In genomic region chr16:3023669-3024478, GRCh38 we compare ENCODE assay signal across 1 cellular context.
A peak's percentile ranks its signal among the peaks of the same experiment; 100 is the strongest.
TF ChIP-seq lines count a peak whose summit lies in the region.

Gene HCFC1R1, minus strand, starts transcription at chr16:3023942. Its CDS starts 1 bp downstream, at chr16:3023941.
Gene THOC6, plus strand, starts transcription at chr16:3024035. Its CDS starts 292 bp downstream, at chr16:3024327.

TF ChIP-seq in HepG2, 621 proteins besides CTCF, POLR2A, EP300 and RAD21 (continued from another document and continues in another):
- TF ChIP-seq ZNF276 (CRISPR knock-in tag; IDR thresholded peaks at IDR 0.05; ENCODE audit: low read depth) (no peak; the same call in 1 of the 2 replicates), IKZF5 (CRISPR knock-in tag; IDR thresholded peaks at IDR 0.05) (peak; percentile 77; the same call in 1 of the 2 replicates), ZXDC (CRISPR knock-in tag; IDR thresholded peaks at IDR 0.05) (no peak), ZGPAT (CRISPR knock-in tag; IDR thresholded peaks at IDR 0.05) (peak; percentile 94), ZNF609 (CRISPR knock-in tag; IDR thresholded peaks at IDR 0.05; ENCODE audit: borderline replicate concordance) (peak; percentile 38; the same call in 1 of the 2 replicates), ZNF326 (CRISPR knock-in tag; IDR thresholded peaks at IDR 0.05; ENCODE audit: borderline replicate concordance) (peak; percentile 83; the same call in 1 of the 2 replicates), SRSF9 (IDR thresholded peaks at IDR 0.05; ENCODE audit: borderline replicate concordance, insufficient read depth, low read depth, low read length, poor library complexity, severe bottlenecking) (no peak), PREB (CRISPR knock-in tag; IDR thresholded peaks at IDR 0.05) (no peak), ZNF670 (CRISPR knock-in tag; IDR thresholded peaks at IDR 0.05; ENCODE audit: borderline replicate concordance) (0 out of 2 replicates have a peak, but pooled peaks have one; percentile 55), JUN (CRISPR knock-in tag; IDR thresholded peaks at IDR 0.05) (0 out of 2 replicates have a peak, but pooled peaks have one; percentile 45), NFRKB (IDR thresholded peaks at IDR 0.05) (no peak), DNMT1 (CRISPR knock-in tag; IDR thresholded peaks at IDR 0.05) (no peak), MAFK (conservative IDR thresholded peaks at IDR 0.05 in 1 of 2, IDR thresholded peaks at IDR 0.05 in 1 of 2; ENCODE audit: low read length in 2 of 2) (no peak), PAF1 (CRISPR knock-in tag; IDR thresholded peaks at IDR 0.05) (0 out of 2 replicates have a peak, but pooled peaks have one; percentile 79), TBX2 (CRISPR knock-in tag; IDR thresholded peaks at IDR 0.05; ENCODE audit: borderline replicate concordance) (peak; percentile 68; the same call in 1 of the 2 replicates), REPIN1 (CRISPR knock-in tag; IDR thresholded peaks at IDR 0.05; ENCODE audit: borderline replicate concordance, low read depth) (peak; percentile 85; the same call in 1 of the 2 replicates), MBD4 (IDR thresholded peaks at IDR 0.05; ENCODE audit: borderline replicate concordance, low read length) (no peak), ZFAT (CRISPR knock-in tag; conservative IDR thresholded peaks at IDR 0.05) (no peak), ZNF709 (CRISPR knock-in tag; IDR thresholded peaks at IDR 0.05) (0 out of 2 replicates have a peak, but pooled peaks have one; percentile 76), ZNF3 (CRISPR knock-in tag; IDR thresholded peaks at IDR 0.05) (no peak), NR2F1 (CRISPR knock-in tag; IDR thresholded peaks at IDR 0.05) (peak; percentile 9 to 44; a peak in 2 of 4 replicates), ZNF543 (CRISPR knock-in tag; IDR thresholded peaks at IDR 0.05) (peak; percentile 80), ZBTB4 (CRISPR knock-in tag; IDR thresholded peaks at IDR 0.05; ENCODE audit: borderline replicate concordance) (no peak; the same call in none of the 2 replicates), HNRNPH1 (optimal IDR thresholded peaks at IDR 0.05; ENCODE audit: low read depth, low read length) (peak; percentile 0), MAF1 (CRISPR knock-in tag; IDR thresholded peaks at IDR 0.05; ENCODE audit: borderline replicate concordance) (no peak), SMYD3 (CRISPR knock-in tag; IDR thresholded peaks at IDR 0.05) (peak; percentile 92), KDM3A (CRISPR knock-in tag; IDR thresholded peaks at IDR 0.05; ENCODE audit: low read depth) (peak; percentile 54; the same call in 1 of the 2 replicates), NCOA1 (CRISPR knock-in tag; IDR thresholded peaks at IDR 0.05) (no peak), FLYWCH1 (CRISPR knock-in tag; IDR thresholded peaks at IDR 0.05) (no peak), ZMYM4 (CRISPR knock-in tag; IDR thresholded peaks at IDR 0.05) (no peak; the same call in 1 of the 2 replicates), ZNF781 (CRISPR knock-in tag; IDR thresholded peaks at IDR 0.05; ENCODE audit: borderline replicate concordance, not compliant biosample characterization) (peak; percentile 81)
- TF ChIP-seq, protein P1, sequence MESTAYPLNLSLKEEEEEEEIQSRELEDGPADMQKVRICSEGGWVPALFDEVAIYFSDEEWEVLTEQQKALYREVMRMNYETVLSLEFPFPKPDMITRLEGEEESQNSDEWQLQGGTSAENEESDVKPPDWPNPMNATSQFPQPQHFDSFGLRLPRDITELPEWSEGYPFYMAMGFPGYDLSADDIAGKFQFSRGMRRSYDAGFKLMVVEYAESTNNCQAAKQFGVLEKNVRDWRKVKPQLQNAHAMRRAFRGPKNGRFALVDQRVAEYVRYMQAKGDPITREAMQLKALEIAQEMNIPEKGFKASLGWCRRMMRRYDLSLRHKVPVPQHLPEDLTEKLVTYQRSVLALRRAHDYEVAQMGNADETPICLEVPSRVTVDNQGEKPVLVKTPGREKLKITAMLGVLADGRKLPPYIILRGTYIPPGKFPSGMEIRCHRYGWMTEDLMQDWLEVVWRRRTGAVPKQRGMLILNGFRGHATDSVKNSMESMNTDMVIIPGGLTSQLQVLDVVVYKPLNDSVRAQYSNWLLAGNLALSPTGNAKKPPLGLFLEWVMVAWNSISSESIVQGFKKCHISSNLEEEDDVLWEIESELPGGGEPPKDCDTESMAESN (CRISPR knock-in tag; conservative IDR thresholded peaks at IDR 0.05), result peak; percentile 49; the same call in 1 of the 2 replicates
- TF ChIP-seq, protein P2, sequence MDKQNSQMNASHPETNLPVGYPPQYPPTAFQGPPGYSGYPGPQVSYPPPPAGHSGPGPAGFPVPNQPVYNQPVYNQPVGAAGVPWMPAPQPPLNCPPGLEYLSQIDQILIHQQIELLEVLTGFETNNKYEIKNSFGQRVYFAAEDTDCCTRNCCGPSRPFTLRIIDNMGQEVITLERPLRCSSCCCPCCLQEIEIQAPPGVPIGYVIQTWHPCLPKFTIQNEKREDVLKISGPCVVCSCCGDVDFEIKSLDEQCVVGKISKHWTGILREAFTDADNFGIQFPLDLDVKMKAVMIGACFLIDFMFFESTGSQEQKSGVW (CRISPR knock-in tag; IDR thresholded peaks at IDR 0.05; ENCODE audit: borderline replicate concordance), result no peak
- TF ChIP-seq, protein P3, sequence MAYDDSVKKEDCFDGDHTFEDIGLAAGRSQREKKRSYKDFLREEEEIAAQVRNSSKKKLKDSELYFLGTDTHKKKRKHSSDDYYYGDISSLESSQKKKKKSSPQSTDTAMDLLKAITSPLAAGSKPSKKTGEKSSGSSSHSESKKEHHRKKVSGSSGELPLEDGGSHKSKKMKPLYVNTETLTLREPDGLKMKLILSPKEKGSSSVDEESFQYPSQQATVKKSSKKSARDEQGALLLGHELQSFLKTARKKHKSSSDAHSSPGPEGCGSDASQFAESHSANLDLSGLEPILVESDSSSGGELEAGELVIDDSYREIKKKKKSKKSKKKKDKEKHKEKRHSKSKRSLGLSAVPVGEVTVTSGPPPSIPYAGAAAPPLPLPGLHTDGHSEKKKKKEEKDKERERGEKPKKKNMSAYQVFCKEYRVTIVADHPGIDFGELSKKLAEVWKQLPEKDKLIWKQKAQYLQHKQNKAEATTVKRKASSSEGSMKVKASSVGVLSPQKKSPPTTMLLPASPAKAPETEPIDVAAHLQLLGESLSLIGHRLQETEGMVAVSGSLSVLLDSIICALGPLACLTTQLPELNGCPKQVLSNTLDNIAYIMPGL (CRISPR knock-in tag; IDR thresholded peaks at IDR 0.05; ENCODE audit: borderline replicate concordance in 1 of 2, low read depth in 1 of 2), result peak; percentile 49 to 75; a peak in 3 of 4 replicates
